Comparison of ENCODE assay signal across 8 cellular contexts in genomic region chr4:73740353-73740778, GRCh38. TPM values are rescaled to one million over a fixed set of nuclear protein-coding genes. Genes with fewer than 3 reads are reported as not detected.
DNase-seq lines count a peak whose midpoint lies in the region; ATAC-seq and TF ChIP-seq lines count a peak whose summit lies in the region.

CXCL8 (plus strand) TSS chr4:73740569; CDS start chr4:73740659, 90 bp downstream.

- no peak within 1 kb of the TSS for H3K27ac ChIP-seq in SK-N-MC

- H3K4me1 Mint-ChIP-seq in T-helper 2 cell treated with Interferon-gamma antibody and Interleukin-4, amounts not matched to agents 5 μg/mL and 100 μg/mL, for 36 hours (ENCODE audit: low read depth) = peaks cover 3% of the 10 kb centered on the region

- no peak within 1 kb of the TSS for H3K4me3 Mint-ChIP-seq in T-helper 2 cell treated with Interferon-gamma antibody and Interleukin-4, amounts not matched to agents 5 μg/mL and 100 μg/mL, for 36 hours

- ATAC-seq in HG03159 (IDR thresholded peaks at IDR 0.05; ENCODE audit: unreplicated experiment) = no peak

- no peak within 1 kb of the TSS for H3K27ac Mint-ChIP-seq in T-helper 2 cell treated with Interferon-gamma antibody and Interleukin-4, amounts not matched to agents 5 μg/mL and 100 μg/mL, for 36 hours

- H3K9me3 ChIP-seq in SK-N-MC (ENCODE audit: low read depth, low read length) = no peaks in the 10 kb centered on the region

- DNase-seq in G401 (ENCODE audit: low spot score) = peak; percentile 31
- DNase-seq in SK-N-MC (ENCODE audit: low read depth, low spot score) = peak; percentile 65
- DNase-seq in fibroblast of the conjunctiva (ENCODE audit: low read depth) = peak; percentile 59
- peak; percentile 91 for DNase-seq in pulmonary artery endothelial cell (ENCODE audit: low read depth, low spot score)
- DNase-seq in NCI-H82 treated with DMSO at 0.1 percent for 48 hours (lab: John Stamatoyannopoulos, UW; ENCODE audit: unreplicated experiment) = no peak
- no peak for DNase-seq in T-helper 2 cell treated with Interferon-gamma antibody and Interleukin-4, amounts not matched to agents 5 μg/mL and 100 μg/mL, for 36 hours (ENCODE audit: low spot score)

- in situ Hi-C loops in G401 (cut with HindIII; ENCODE audit: low sequenced_read_pairs) = no loop called here

- H3K36me3 Mint-ChIP-seq in T-helper 2 cell treated with Interferon-gamma antibody and Interleukin-4, amounts not matched to agents 5 μg/mL and 100 μg/mL, for 36 hours (ENCODE audit: low read depth) = peaks cover 1% of the 10 kb centered on the region

- H3K9ac ChIP-seq in SK-N-MC (ENCODE audit: insufficient read length) = no peak within 1 kb of the TSS

- no peak for TF ChIP-seq RAD21 in Ishikawa (IDR thresholded peaks at IDR 0.05; ENCODE audit: low read depth)

- TF ChIP-seq EP300 in Ishikawa (IDR thresholded peaks at IDR 0.05; ENCODE audit: borderline replicate concordance) = no peak

- peaks cover 4% of the 10 kb centered on the region for H3K9me3 Mint-ChIP-seq in T-helper 2 cell treated with Interferon-gamma antibody and Interleukin-4, amounts not matched to agents 5 μg/mL and 100 μg/mL, for 36 hours

- H3K27me3 Mint-ChIP-seq in T-helper 2 cell treated with Interferon-gamma antibody and Interleukin-4, amounts not matched to agents 5 μg/mL and 100 μg/mL, for 36 hours (ENCODE audit: low read depth) = no peaks in the 10 kb centered on the region

- H3K4me3 ChIP-seq in SK-N-MC = no peak within 1 kb of the TSS

- H3K36me3 ChIP-seq in SK-N-MC (ENCODE audit: insufficient read depth, low read length) = no peaks in the 10 kb centered on the region

TF ChIP-seq in Ishikawa, 13 proteins besides CTCF, POLR2A, EP300 and RAD21:
- TF ChIP-seq TEAD4 (IDR thresholded peaks at IDR 0.05) (no peak), REST (IDR thresholded peaks at IDR 0.05; ENCODE audit: low read depth) (no peak), NFIC (IDR thresholded peaks at IDR 0.05) (0 out of 2 replicates have a peak, but pooled peaks have one; percentile 15), ZBTB7A (IDR thresholded peaks at IDR 0.05; ENCODE audit: low read depth) (no peak), EGR1 (IDR thresholded peaks at IDR 0.05) (no peak), FOXM1 (IDR thresholded peaks at IDR 0.05; ENCODE audit: borderline replicate concordance, low read depth) (no peak)

RNA-seq across cellular contexts. Expression of gene CXCL8, which starts in this region (rescaled TPM):
- not detected in 2 replicates for total RNA-seq in G401 (2014; rRNA removed; shearing (Covaris generic))
- total RNA-seq in pulmonary artery endothelial cell = 311 and 535 TPM in 2 replicates

Comparison
In these comparisons a context has a peak if more than half of its experiments do, and no peak if none do; other contexts are left out.
1. RNA of gene CXCL8 (total RNA-seq): 311 to 535 TPM in pulmonary artery endothelial cell; not detected in G401; every median in the first group is over 100 times any median in the second.
2. Peak in DNase-seq in G401; RNA of the gene not detected or under 1 TPM.
3. DNase-seq: peak in SK-N-MC (single experiment), fibroblast of the conjunctiva (single experiment) and pulmonary artery endothelial cell (single experiment); none in NCI-H82 treated with DMSO at 0.1 percent for 48 hours (single experiment) and T-helper 2 cell treated with Interferon-gamma antibody and Interleukin-4, amounts not matched to agents 5 μg/mL and 100 μg/mL, for 36 hours (single experiment).